Comparison of ENCODE assay signal across 16 cellular contexts in the genomic region with DNA sequence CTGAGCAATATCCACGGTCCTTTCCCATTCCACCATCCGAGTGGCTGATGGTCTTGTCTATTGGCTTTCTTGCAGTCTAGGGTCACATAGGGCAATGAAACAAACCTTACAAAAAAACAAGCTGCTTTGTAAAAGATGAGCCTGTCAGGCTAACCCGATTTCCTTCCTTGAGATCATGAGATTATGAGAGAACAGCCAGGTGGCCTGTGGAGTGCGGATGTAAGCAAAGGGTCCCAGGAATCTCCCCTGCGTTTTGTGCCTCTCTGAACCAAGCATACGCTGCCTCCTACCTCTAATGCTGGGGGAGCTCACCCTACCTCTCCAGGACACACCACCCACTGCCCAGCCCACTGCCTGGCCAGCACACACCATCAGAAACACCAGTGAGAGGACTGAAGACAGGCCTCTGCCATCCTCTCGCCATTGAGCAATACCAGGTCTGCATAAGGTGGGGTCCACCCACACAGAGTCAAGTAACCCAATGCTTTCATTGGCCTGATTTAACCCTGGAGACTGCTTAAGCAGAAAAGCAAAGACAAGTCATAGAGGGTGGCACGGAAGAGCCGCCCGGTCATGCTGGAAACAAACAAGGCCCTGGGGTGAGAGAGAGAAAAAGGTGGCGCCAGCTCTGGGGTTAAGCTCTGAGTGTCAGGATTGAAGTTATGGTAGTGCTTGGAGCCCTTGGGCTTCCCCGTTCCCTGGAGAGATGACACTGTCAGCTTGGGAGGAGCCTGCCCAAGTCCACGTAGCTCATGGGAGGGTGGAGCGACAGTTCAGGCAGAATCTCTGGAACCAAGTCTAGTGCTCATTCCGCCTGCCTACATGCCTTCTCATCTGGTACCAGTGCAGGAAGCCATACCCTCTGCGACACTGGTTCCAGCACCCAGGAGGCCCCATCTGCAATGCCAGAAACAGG.
A peak's percentile ranks its signal among the peaks of the same experiment; 100 is the strongest.
DNase-seq lines count a peak whose midpoint lies in the region; ATAC-seq and TF ChIP-seq lines count a peak whose summit lies in the region.
"Had no signal": no experiment of that assay in that cellular context is flagged by ENCODE, and none has a peak within 500 bp of the region (broad histone marks: within the 10 kb centered on the region; RNA-seq: fewer than 3 reads in every experiment).

No MANE protein-coding gene starts in this region.

- no peaks in the 10 kb centered on the region for H3K36me3 ChIP-seq in HEK293 (ENCODE audit: control insufficient read depth in 2 of 2, insufficient read depth in 1 of 2, low read length in 2 of 2)
- H3K36me3 ChIP-seq: cardiac muscle cell, vagina had no signal

- CTCF ChIA-PET in HEK293 (lab: Yijun Ruan, JAX), result no interaction called here

- H3K27ac ChIP-seq in HEK293 (ENCODE audit: extremely low read depth, low read depth, low read length), result no peak overlapping the region
- peak overlapping the region; percentile 97 for H3K27ac ChIP-seq in epithelial cell of prostate
- H3K27ac ChIP-seq in skin epidermis, result peak overlapping the region in 19 of 21 experiments; percentile 18 to 80 (median 62)
- H3K27ac ChIP-seq: cardiac muscle cell, KMS-11 had no signal

- peak; percentile 93 for DNase-seq in NCI-H82 treated with DMSO at 0.1 percent for 48 hours (lab: John Stamatoyannopoulos, UW; ENCODE audit: unreplicated experiment)
- DNase-seq in epithelial cell of prostate (ENCODE audit: low read depth, low spot score), result peak; percentile 82
- no peak for DNase-seq in dedifferentiated amniotic fluid mesenchymal stem cell (ENCODE audit: extremely low spot score)
- DNase-seq: activated CD4-positive, alpha-beta T cell treated with anti-CD3 and anti-CD28 coated beads for 48 hours; activated T-cell treated with anti-CD3 and anti-CD28 coated beads for 4 hours; NCI-H1436 treated with DMSO at 0.1 percent for 48 hours; occipital lobe; SHP77; stimulated activated naive B cell treated with anti-CD40 and anti-IgM and Interleukin-4, amounts not matched to agents 10 μg/mL and 1 μg/mL and 100 μg/mL, for 72 hours had no signal

- ATAC-seq in HG02852 (IDR thresholded peaks at IDR 0.05; ENCODE audit: unreplicated experiment) (no peak), HG02588 (IDR thresholded peaks at IDR 0.05; ENCODE audit: unreplicated experiment) (no peak)
- ATAC-seq: stimulated activated naive B cell treated with anti-CD40 and anti-IgM and Interleukin-4, amounts not matched to agents 10 μg/mL and 1 μg/mL and 100 μg/mL, for 72 hours had no signal

- TF ChIP-seq CTCF in HEK293 (tag by site-specific recombination; IDR thresholded peaks at IDR 0.05), result no peak

- H3K4me1 ChIP-seq in HEK293 (ENCODE audit: control insufficient read depth, insufficient read depth, low read length), result no peaks in the 10 kb centered on the region

- no peak overlapping the region for H3K4me3 ChIP-seq in HEK293 (ENCODE audit: low read depth, low read length)
- H3K4me3 ChIP-seq in skin epidermis, result no peak overlapping the region
- H3K4me3 ChIP-seq: cardiac muscle cell, vagina had no signal

- POLR2A ChIA-PET in HEK293 (lab: Yijun Ruan, JAX), result no interaction called here

- no peaks in the 10 kb centered on the region for H3K9me3 ChIP-seq in HEK293 (ENCODE audit: control insufficient read depth, insufficient read depth, low read depth, low read length)
- H3K9me3 ChIP-seq: vagina had no signal

TF ChIP-seq in HEK293, 187 proteins besides CTCF, POLR2A, EP300 and RAD21 (continues in another document):
- TF ChIP-seq, protein P1, sequence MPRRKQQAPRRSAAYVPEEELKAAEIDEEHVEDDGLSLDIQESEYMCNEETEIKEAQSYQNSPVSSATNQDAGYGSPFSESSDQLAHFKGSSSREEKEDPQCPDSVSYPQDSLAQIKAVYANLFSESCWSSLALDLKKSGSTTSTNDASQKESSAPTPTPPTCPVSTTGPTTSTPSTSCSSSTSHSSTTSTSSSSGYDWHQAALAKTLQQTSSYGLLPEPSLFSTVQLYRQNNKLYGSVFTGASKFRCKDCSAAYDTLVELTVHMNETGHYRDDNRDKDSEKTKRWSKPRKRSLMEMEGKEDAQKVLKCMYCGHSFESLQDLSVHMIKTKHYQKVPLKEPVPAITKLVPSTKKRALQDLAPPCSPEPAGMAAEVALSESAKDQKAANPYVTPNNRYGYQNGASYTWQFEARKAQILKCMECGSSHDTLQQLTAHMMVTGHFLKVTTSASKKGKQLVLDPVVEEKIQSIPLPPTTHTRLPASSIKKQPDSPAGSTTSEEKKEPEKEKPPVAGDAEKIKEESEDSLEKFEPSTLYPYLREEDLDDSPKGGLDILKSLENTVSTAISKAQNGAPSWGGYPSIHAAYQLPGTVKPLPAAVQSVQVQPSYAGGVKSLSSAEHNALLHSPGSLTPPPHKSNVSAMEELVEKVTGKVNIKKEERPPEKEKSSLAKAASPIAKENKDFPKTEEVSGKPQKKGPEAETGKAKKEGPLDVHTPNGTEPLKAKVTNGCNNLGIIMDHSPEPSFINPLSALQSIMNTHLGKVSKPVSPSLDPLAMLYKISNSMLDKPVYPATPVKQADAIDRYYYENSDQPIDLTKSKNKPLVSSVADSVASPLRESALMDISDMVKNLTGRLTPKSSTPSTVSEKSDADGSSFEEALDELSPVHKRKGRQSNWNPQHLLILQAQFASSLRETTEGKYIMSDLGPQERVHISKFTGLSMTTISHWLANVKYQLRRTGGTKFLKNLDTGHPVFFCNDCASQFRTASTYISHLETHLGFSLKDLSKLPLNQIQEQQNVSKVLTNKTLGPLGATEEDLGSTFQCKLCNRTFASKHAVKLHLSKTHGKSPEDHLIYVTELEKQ (tag by site-specific recombination; IDR thresholded peaks at IDR 0.05; ENCODE audit: borderline replicate concordance), result no peak
- TF ChIP-seq, protein P2, sequence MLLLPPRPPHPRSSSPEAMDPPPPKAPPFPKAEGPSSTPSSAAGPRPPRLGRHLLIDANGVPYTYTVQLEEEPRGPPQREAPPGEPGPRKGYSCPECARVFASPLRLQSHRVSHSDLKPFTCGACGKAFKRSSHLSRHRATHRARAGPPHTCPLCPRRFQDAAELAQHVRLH (tag by site-specific recombination; IDR thresholded peaks at IDR 0.05), result no peak
- TF ChIP-seq ZNF292 (tag by site-specific recombination; IDR thresholded peaks at IDR 0.05; ENCODE audit: borderline replicate concordance, low read depth) (no peak), ZNF391 (tag by site-specific recombination; IDR thresholded peaks at IDR 0.05; ENCODE audit: borderline replicate concordance, low read depth) (no peak), EGR2 (tag by site-specific recombination; IDR thresholded peaks at IDR 0.05; ENCODE audit: low read depth) (peak; percentile 68), ZNF473 (tag by site-specific recombination; IDR thresholded peaks at IDR 0.05) (no peak), ZNF670 (tag by site-specific recombination; IDR thresholded peaks at IDR 0.05; ENCODE audit: low read depth) (no peak), ZFP37 (tag by site-specific recombination; IDR thresholded peaks at IDR 0.05) (no peak), ZNF266 (tag by site-specific recombination; IDR thresholded peaks at IDR 0.05; ENCODE audit: low read depth) (no peak), ZNF514 (tag by site-specific recombination; IDR thresholded peaks at IDR 0.05) (no peak), ZNF654 (tag by site-specific recombination; IDR thresholded peaks at IDR 0.05; ENCODE audit: low read depth) (no peak), ZNF510 (tag by site-specific recombination; IDR thresholded peaks at IDR 0.05; ENCODE audit: insufficient replicate concordance) (no peak), ZFHX2 (tag by site-specific recombination; conservative IDR thresholded peaks at IDR 0.05) (peak; percentile 80), BCL11B (tag by site-specific recombination; IDR thresholded peaks at IDR 0.05; ENCODE audit: low read depth) (no peak), ZNF48 (tag by site-specific recombination; IDR thresholded peaks at IDR 0.05) (no peak)
- TF ChIP-seq, protein P3, sequence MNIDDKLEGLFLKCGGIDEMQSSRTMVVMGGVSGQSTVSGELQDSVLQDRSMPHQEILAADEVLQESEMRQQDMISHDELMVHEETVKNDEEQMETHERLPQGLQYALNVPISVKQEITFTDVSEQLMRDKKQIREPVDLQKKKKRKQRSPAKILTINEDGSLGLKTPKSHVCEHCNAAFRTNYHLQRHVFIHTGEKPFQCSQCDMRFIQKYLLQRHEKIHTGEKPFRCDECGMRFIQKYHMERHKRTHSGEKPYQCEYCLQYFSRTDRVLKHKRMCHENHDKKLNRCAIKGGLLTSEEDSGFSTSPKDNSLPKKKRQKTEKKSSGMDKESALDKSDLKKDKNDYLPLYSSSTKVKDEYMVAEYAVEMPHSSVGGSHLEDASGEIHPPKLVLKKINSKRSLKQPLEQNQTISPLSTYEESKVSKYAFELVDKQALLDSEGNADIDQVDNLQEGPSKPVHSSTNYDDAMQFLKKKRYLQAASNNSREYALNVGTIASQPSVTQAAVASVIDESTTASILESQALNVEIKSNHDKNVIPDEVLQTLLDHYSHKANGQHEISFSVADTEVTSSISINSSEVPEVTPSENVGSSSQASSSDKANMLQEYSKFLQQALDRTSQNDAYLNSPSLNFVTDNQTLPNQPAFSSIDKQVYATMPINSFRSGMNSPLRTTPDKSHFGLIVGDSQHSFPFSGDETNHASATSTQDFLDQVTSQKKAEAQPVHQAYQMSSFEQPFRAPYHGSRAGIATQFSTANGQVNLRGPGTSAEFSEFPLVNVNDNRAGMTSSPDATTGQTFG (tag by site-specific recombination; IDR thresholded peaks at IDR 0.05; ENCODE audit: borderline replicate concordance), result no peak
- TF ChIP-seq, protein P4, sequence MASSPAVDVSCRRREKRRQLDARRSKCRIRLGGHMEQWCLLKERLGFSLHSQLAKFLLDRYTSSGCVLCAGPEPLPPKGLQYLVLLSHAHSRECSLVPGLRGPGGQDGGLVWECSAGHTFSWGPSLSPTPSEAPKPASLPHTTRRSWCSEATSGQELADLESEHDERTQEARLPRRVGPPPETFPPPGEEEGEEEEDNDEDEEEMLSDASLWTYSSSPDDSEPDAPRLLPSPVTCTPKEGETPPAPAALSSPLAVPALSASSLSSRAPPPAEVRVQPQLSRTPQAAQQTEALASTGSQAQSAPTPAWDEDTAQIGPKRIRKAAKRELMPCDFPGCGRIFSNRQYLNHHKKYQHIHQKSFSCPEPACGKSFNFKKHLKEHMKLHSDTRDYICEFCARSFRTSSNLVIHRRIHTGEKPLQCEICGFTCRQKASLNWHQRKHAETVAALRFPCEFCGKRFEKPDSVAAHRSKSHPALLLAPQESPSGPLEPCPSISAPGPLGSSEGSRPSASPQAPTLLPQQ (tag by site-specific recombination; IDR thresholded peaks at IDR 0.05), result peak; percentile 82
